ENCODE assay signal across 1 cellular context in genomic region chr11:32418836-32419235, GRCh38.
TF ChIP-seq lines count a peak whose summit lies in the region.

No MANE protein-coding gene starts in this region.

TF ChIP-seq in SK-N-SH treated with all-trans-retinoic acid at 6 μM for 48 hours, 23 proteins besides CTCF, POLR2A, EP300 and RAD21 (continued from another document):
- TF ChIP-seq, protein P1, sequence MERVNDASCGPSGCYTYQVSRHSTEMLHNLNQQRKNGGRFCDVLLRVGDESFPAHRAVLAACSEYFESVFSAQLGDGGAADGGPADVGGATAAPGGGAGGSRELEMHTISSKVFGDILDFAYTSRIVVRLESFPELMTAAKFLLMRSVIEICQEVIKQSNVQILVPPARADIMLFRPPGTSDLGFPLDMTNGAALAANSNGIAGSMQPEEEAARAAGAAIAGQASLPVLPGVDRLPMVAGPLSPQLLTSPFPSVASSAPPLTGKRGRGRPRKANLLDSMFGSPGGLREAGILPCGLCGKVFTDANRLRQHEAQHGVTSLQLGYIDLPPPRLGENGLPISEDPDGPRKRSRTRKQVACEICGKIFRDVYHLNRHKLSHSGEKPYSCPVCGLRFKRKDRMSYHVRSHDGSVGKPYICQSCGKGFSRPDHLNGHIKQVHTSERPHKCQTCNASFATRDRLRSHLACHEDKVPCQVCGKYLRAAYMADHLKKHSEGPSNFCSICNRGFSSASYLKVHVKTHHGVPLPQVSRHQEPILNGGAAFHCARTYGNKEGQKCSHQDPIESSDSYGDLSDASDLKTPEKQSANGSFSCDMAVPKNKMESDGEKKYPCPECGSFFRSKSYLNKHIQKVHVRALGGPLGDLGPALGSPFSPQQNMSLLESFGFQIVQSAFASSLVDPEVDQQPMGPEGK (CRISPR knock-in tag; IDR thresholded peaks at IDR 0.05; ENCODE audit: borderline replicate concordance): no peak
- no peak for TF ChIP-seq GLIS3 (CRISPR knock-in tag; IDR thresholded peaks at IDR 0.05)
